7 cellular contexts compared by ENCODE assay signal in the genomic region with DNA sequence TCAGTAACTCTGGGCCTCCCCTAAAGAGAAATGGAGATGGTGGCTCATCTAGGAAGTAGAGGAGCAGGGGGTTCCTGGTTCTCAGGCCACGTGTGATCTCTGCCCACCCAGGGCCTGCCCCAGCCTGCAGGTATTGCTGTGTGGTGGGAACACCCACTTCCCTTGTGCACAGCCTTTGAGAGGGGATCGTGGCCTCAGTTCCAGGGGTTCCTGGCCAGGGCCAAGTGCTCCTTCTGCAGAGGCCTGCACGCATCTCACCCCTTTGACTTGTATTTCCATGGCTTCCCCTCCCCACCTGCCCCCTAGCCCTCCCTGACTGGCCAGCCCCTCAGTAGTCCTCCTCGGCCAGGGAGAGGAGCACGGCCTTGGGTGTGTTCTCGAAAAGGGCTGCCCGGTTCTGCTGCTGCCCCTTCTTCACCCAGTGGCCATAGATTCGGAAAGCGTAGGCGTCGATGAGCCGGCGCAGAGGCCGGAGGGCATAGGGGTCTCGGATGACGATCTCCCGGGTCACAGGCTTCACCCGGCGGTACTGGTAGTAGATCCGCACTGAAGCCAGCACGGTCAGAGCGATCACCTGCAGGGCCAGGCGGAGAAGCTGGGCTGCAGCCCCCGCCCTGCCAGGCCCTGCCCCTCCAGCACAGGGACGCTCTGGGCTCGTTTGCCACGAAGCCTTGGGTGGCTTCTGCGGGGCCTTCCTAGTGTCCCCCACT. TPM values are rescaled to one million over a fixed set of nuclear protein-coding genes. Genes with fewer than 3 reads are reported as not detected.
DNase-seq lines count a peak whose midpoint lies in the region; ATAC-seq and TF ChIP-seq lines count a peak whose summit lies in the region.
"Not testable (repeated sequence)": the region's sequence is repeated elsewhere in the genome, so short reads cannot be mapped to it uniquely, and the experiment has no call there.

No MANE protein-coding gene starts in this region.

- WGBS in suprapubic skin: 94% methylated on average over 27 of the region's 28 CpGs

- peaks cover 81% of the 10 kb centered on the region for H3K4me1 ChIP-seq in BLaER1
- H3K4me1 ChIP-seq in lower lobe of right lung: peaks cover 18% of the 10 kb centered on the region
- H3K4me1 ChIP-seq in gastrocnemius medialis: peaks cover 73 to 77% of the 10 kb centered on the region in 2 donors
- peaks cover 26% of the 10 kb centered on the region for H3K4me1 ChIP-seq in suprapubic skin

- not testable (repeated sequence) for H3K9me3 Mint-ChIP-seq in activated naive CD8-positive, alpha-beta T cell treated with anti-CD3 and anti-CD28 coated beads for 36 hours

- H3K36me3 ChIP-seq in BLaER1: peaks cover 61% of the 10 kb centered on the region
- H3K36me3 ChIP-seq in lower lobe of right lung: peaks cover 42% of the 10 kb centered on the region
- H3K36me3 ChIP-seq in gastrocnemius medialis: peaks cover 0 to 20% of the 10 kb centered on the region in 2 donors
- H3K36me3 ChIP-seq in suprapubic skin: peaks cover 53% of the 10 kb centered on the region

- not testable (repeated sequence) for H3K27me3 Mint-ChIP-seq in activated naive CD8-positive, alpha-beta T cell treated with anti-CD3 and anti-CD28 coated beads for 36 hours

- H3K9ac ChIP-seq in BLaER1: peak overlapping the region; percentile 61; the same call in 1 of the 2 replicates

- not testable (repeated sequence) for H3K4me1 Mint-ChIP-seq in activated naive CD8-positive, alpha-beta T cell treated with anti-CD3 and anti-CD28 coated beads for 36 hours

- not testable (repeated sequence) for ATAC-seq in Right ventricle myocardium superior (ENCODE audit: poor library complexity); lower lobe of right lung; gastrocnemius medialis

- H3K4me2 ChIP-seq in BLaER1: peak overlapping the region; percentile 71

- in situ Hi-C loops in gastrocnemius medialis (cut with MboI; ENCODE audit: low sequenced_read_pairs in 4 of 4): loop anchor here in 2 of 4 donors (10.0 to 25.0 kb wide), 2 partner anchors 106 to 444 kb away; no protein-coding TSS in a partner anchor

- not testable (repeated sequence) for H3K4me3 ChIP-seq in BLaER1, lower lobe of right lung, gastrocnemius medialis, suprapubic skin

- H3K27ac ChIP-seq in BLaER1 (peak overlapping the region; percentile 77), cingulate gyrus (ENCODE audit: low read depth, low read length) (peak overlapping the region; percentile 96), lower lobe of right lung (peak overlapping the region; percentile 56), gastrocnemius medialis (peak overlapping the region; percentile 94 to 99 (median 95)), suprapubic skin (peak overlapping the region; percentile 40)

- intact Hi-C loops in Right ventricle myocardium superior (cut with DNase I); lower lobe of right lung (cut with DNase I): not testable (repeated sequence)
- intact Hi-C loops in gastrocnemius medialis (cut with DNase I; ENCODE audit: low total_unique reads): loop anchor here (5.0 kb wide), 1 partner anchor 714 kb away; a partner anchor contains a TSS

- not testable (repeated sequence) for H3K4me3 Mint-ChIP-seq in activated naive CD8-positive, alpha-beta T cell treated with anti-CD3 and anti-CD28 coated beads for 36 hours

- not testable (repeated sequence) for TF ChIP-seq CTCF in lower lobe of right lung (IDR thresholded peaks at IDR 0.05); gastrocnemius medialis (IDR thresholded peaks at IDR 0.05 in 4 of 5, conservative IDR thresholded peaks at IDR 0.05 in 1 of 5); suprapubic skin (IDR thresholded peaks at IDR 0.05)

- H3K27ac Mint-ChIP-seq in activated naive CD8-positive, alpha-beta T cell treated with anti-CD3 and anti-CD28 coated beads for 36 hours: peak overlapping the region; percentile 7

- H4K20me1 ChIP-seq in BLaER1: not testable (repeated sequence)

- H3K9me3 ChIP-seq in BLaER1, lower lobe of right lung, gastrocnemius medialis, suprapubic skin: not testable (repeated sequence)

- not testable (repeated sequence) for DNase-seq in activated naive CD8-positive, alpha-beta T cell treated with anti-CD3 and anti-CD28 coated beads for 36 hours; lower lobe of right lung; suprapubic skin (ENCODE audit: low spot score in 2 of 2)
- DNase-seq in Right ventricle myocardium superior (peak; percentile 27), gastrocnemius medialis (peak in 1 of 2 donors; percentile 19)

- not testable (repeated sequence) for H3K36me3 Mint-ChIP-seq in activated naive CD8-positive, alpha-beta T cell treated with anti-CD3 and anti-CD28 coated beads for 36 hours

- not testable (repeated sequence) for TF ChIP-seq POLR2A in gastrocnemius medialis (IDR thresholded peaks at IDR 0.05); suprapubic skin (IDR thresholded peaks at IDR 0.05)

- TF ChIP-seq EP300 in suprapubic skin (IDR thresholded peaks at IDR 0.05): not testable (repeated sequence)

- not testable (repeated sequence) for H3K27me3 ChIP-seq in BLaER1; lower lobe of right lung (ENCODE audit: low read depth); gastrocnemius medialis; suprapubic skin

RNA-seq across cellular contexts. Expression of a gene that starts 11.9 kb away (rescaled TPM):
- total RNA-seq in activated naive CD8-positive, alpha-beta T cell treated with anti-CD3 and anti-CD28 coated beads for 36 hours: 1 to 10 TPM; 1.1 to 1.3 TPM
- 31.3 TPM for total RNA-seq in Right ventricle myocardium superior
- 1.1 TPM for total RNA-seq in lower lobe of right lung
- total RNA-seq in gastrocnemius medialis: 100 to 1,000 TPM in 1 of 4 donors, 10 to 100 TPM in 3; 30.1 to 211 (median 57.2) TPM
- 1 to 10 TPM in 3 of 4 donors, under 1 TPM in 1; 0.64 to 5.2 (median 2.5) TPM for total RNA-seq in suprapubic skin

RNA-seq across cellular contexts. Expression of a gene that starts 16.8 kb away (rescaled TPM):
- total RNA-seq in activated naive CD8-positive, alpha-beta T cell treated with anti-CD3 and anti-CD28 coated beads for 36 hours: 100 to 1,000 TPM; 124 to 129 TPM
- 28.4 TPM for total RNA-seq in Right ventricle myocardium superior
- 148 TPM for total RNA-seq in lower lobe of right lung
- 10 to 100 TPM; 29.8 to 32.0 (median 31.1) TPM for total RNA-seq in gastrocnemius medialis
- total RNA-seq in suprapubic skin: 100 to 1,000 TPM in 2 of 4 donors, 10 to 100 TPM in 2; 93.4 to 134 (median 113) TPM

RNA-seq across cellular contexts. Expression of a gene that starts 25.4 kb away (rescaled TPM):
- 100 to 1,000 TPM; 690 to 696 TPM for total RNA-seq in activated naive CD8-positive, alpha-beta T cell treated with anti-CD3 and anti-CD28 coated beads for 36 hours
- total RNA-seq in Right ventricle myocardium superior (474 TPM), lower lobe of right lung (199 TPM), gastrocnemius medialis (100 to 1,000 TPM; 540 to 822 (median 655) TPM), suprapubic skin (100 to 1,000 TPM; 192 to 382 (median 301) TPM)

RNA-seq across cellular contexts. Expression of a gene that starts 29.3 kb away (rescaled TPM):
- 100 to 1,000 TPM; 340 TPM for total RNA-seq in activated naive CD8-positive, alpha-beta T cell treated with anti-CD3 and anti-CD28 coated beads for 36 hours
- 67.2 TPM for total RNA-seq in Right ventricle myocardium superior
- 75.3 TPM for total RNA-seq in lower lobe of right lung
- 100 to 1,000 TPM in 3 of 4 donors, 10 to 100 TPM in 1; 95.9 to 158 (median 114) TPM for total RNA-seq in gastrocnemius medialis
- total RNA-seq in suprapubic skin: 10 to 100 TPM; 80.6 to 97.4 (median 88.8) TPM

RNA-seq across cellular contexts. Expression of a gene that starts 29.6 kb away (rescaled TPM):
- total RNA-seq in activated naive CD8-positive, alpha-beta T cell treated with anti-CD3 and anti-CD28 coated beads for 36 hours: 10 to 100 TPM; 36.3 to 38.3 TPM
- total RNA-seq in Right ventricle myocardium superior (12.0 TPM), lower lobe of right lung (11.8 TPM), gastrocnemius medialis (1 to 10 TPM; 2.1 to 4.7 (median 3.9) TPM), suprapubic skin (10 to 100 TPM in 3 of 4 donors, 1 to 10 TPM in 1; 4.1 to 19.2 (median 14.1) TPM)

Comparison
In these comparisons a context has a peak if more than half of its experiments do, and no peak if none do; other contexts are left out.
1. H3K27ac ChIP-seq: peak in every context shown above with its lines; median percentile 96 in cingulate gyrus; 95 in gastrocnemius medialis; 77 in BLaER1; 56 in lower lobe of right lung; 40 in suprapubic skin.